ENCODE assay signal across 14 cellular contexts in genomic region chr6:117200067-117200466, GRCh38.
"Had no signal": no experiment of that assay in that cellular context is flagged by ENCODE, and none has a peak within 500 bp of the region (broad histone marks: within the 10 kb centered on the region; RNA-seq: fewer than 3 reads in every experiment).

No MANE protein-coding gene starts in this region.

- H3K9me3 Mint-ChIP-seq: activated CD4-positive, alpha-beta memory T cell treated with anti-CD3 and anti-CD28 coated beads for 36 hours; activated naive CD8-positive, alpha-beta T cell treated with anti-CD3 and anti-CD28 coated beads, Interleukin-2, amount 10 ng/mL, durations not matched to agents 7 days and 5 days; neural progenitor cell; type B pancreatic cell had no signal

- H3K4me3 ChIP-seq: breast epithelium, esophagus squamous epithelium, neural progenitor cell had no signal

- H3K27me3 Mint-ChIP-seq: activated CD4-positive, alpha-beta memory T cell treated with anti-CD3 and anti-CD28 coated beads for 36 hours; activated naive CD8-positive, alpha-beta T cell treated with anti-CD3 and anti-CD28 coated beads, Interleukin-2, amount 10 ng/mL, durations not matched to agents 7 days and 5 days; type B pancreatic cell had no signal

- H3K27ac Mint-ChIP-seq: activated CD4-positive, alpha-beta memory T cell treated with anti-CD3 and anti-CD28 coated beads for 36 hours; activated naive CD8-positive, alpha-beta T cell treated with anti-CD3 and anti-CD28 coated beads, Interleukin-2, amount 10 ng/mL, durations not matched to agents 7 days and 5 days; neural progenitor cell; stimulated activated naive B cell treated with anti-CD40 and anti-IgM and Interleukin-4, amounts not matched to agents 10 μg/mL and 1 μg/mL and 100 μg/mL, for 72 hours; type B pancreatic cell had no signal

- H3K27ac ChIP-seq: breast epithelium, esophagus squamous epithelium, neural progenitor cell, parathyroid adenoma had no signal

- H3K9me3 ChIP-seq: breast epithelium, esophagus squamous epithelium had no signal

- H3K36me3 ChIP-seq: breast epithelium, esophagus squamous epithelium, neural progenitor cell had no signal

- ATAC-seq: stimulated activated naive B cell treated with anti-CD40 and anti-IgM and Interleukin-4, amounts not matched to agents 10 μg/mL and 1 μg/mL and 100 μg/mL, for 72 hours had no signal

- H3K36me3 Mint-ChIP-seq: activated CD4-positive, alpha-beta memory T cell treated with anti-CD3 and anti-CD28 coated beads for 36 hours; activated naive CD8-positive, alpha-beta T cell treated with anti-CD3 and anti-CD28 coated beads, Interleukin-2, amount 10 ng/mL, durations not matched to agents 7 days and 5 days; neural progenitor cell; stimulated activated naive B cell treated with anti-CD40 and anti-IgM and Interleukin-4, amounts not matched to agents 10 μg/mL and 1 μg/mL and 100 μg/mL, for 72 hours; type B pancreatic cell had no signal

- H3K4me1 ChIP-seq: breast epithelium, esophagus squamous epithelium, parathyroid adenoma had no signal

- H3K27me3 ChIP-seq: breast epithelium, esophagus squamous epithelium, neural progenitor cell had no signal

- H3K4me3 Mint-ChIP-seq: activated CD4-positive, alpha-beta memory T cell treated with anti-CD3 and anti-CD28 coated beads for 36 hours; activated naive CD8-positive, alpha-beta T cell treated with anti-CD3 and anti-CD28 coated beads, Interleukin-2, amount 10 ng/mL, durations not matched to agents 7 days and 5 days; neural progenitor cell; stimulated activated naive B cell treated with anti-CD40 and anti-IgM and Interleukin-4, amounts not matched to agents 10 μg/mL and 1 μg/mL and 100 μg/mL, for 72 hours; type B pancreatic cell had no signal

- DNase-seq: activated CD4-positive, alpha-beta memory T cell treated with anti-CD3 and anti-CD28 coated beads for 36 hours; activated gamma-delta T cell treated with Interleukin-2 at 50 U/mL for 16 hours; activated naive CD8-positive, alpha-beta T cell treated with anti-CD3 and anti-CD28 coated beads, Interleukin-2, amount 10 ng/mL, durations not matched to agents 7 days and 5 days; activated T-cell treated with anti-CD3 and anti-CD28 coated beads, Interleukin-2, amount 50 U/mL, for 48 hours; aorta; esophagus squamous epithelium; foreskin fibroblast; stimulated activated CD4-positive, alpha-beta T cell treated with anti-CD3 and anti-CD28 coated beads, Interleukin-2, amount 100 ng/mL, for 24 hours; stimulated activated naive B cell treated with anti-CD40 and anti-IgM and Interleukin-4, amounts not matched to agents 10 μg/mL and 1 μg/mL and 100 μg/mL, for 72 hours; T-helper 9 cell had no signal

- H3K4me1 Mint-ChIP-seq: activated naive CD8-positive, alpha-beta T cell treated with anti-CD3 and anti-CD28 coated beads, Interleukin-2, amount 10 ng/mL, durations not matched to agents 7 days and 5 days; stimulated activated naive B cell treated with anti-CD40 and anti-IgM and Interleukin-4, amounts not matched to agents 10 μg/mL and 1 μg/mL and 100 μg/mL, for 72 hours had no signal
